Comparison of ENCODE assay signal across 10 cellular contexts in genomic region chr6:47455533-47456209, GRCh38. TPM values are rescaled to one million over a fixed set of nuclear protein-coding genes. Genes with fewer than 3 reads are reported as not detected.
DNase-seq lines count a peak whose midpoint lies in the region; ATAC-seq and TF ChIP-seq lines count a peak whose summit lies in the region.
"Had no signal": no experiment of that assay in that cellular context is flagged by ENCODE, and none has a peak within 500 bp of the region (broad histone marks: within the 10 kb centered on the region; RNA-seq: fewer than 3 reads in every experiment).

No MANE protein-coding gene starts in this region.

- H3K27me3 ChIP-seq in foreskin keratinocyte (no peaks in the 10 kb centered on the region), H7 (ENCODE audit: control insufficient read depth, insufficient read depth, low read length) (no peaks in the 10 kb centered on the region)
- H3K27me3 ChIP-seq: esophagus squamous epithelium had no signal

- H3K4me1 ChIP-seq in foreskin keratinocyte, result no peaks in the 10 kb centered on the region
- H3K4me1 ChIP-seq: esophagus squamous epithelium had no signal

- H3K27ac ChIP-seq in foreskin keratinocyte, result no peak overlapping the region
- H3K27ac ChIP-seq: esophagus squamous epithelium had no signal

- TF ChIP-seq CTCF in foreskin keratinocyte (conservative IDR thresholded peaks at IDR 0.05), result no peak
- no peak for TF ChIP-seq CTCF in progenitor cell of endocrine pancreas (IDR thresholded peaks at IDR 0.05; ENCODE audit: unreplicated experiment)

- no peaks in the 10 kb centered on the region for H3K27me3 Mint-ChIP-seq in progenitor cell of endocrine pancreas
- H3K27me3 Mint-ChIP-seq: activated B cell treated with CpG ODN at 0.5 μM for 24 hours had no signal

- peaks cover 35% of the 10 kb centered on the region for H3K4me1 Mint-ChIP-seq in progenitor cell of endocrine pancreas (ENCODE audit: low read depth)

- no peaks in the 10 kb centered on the region for H3K9me3 Mint-ChIP-seq in progenitor cell of endocrine pancreas (ENCODE audit: low read depth)
- H3K9me3 Mint-ChIP-seq: activated B cell treated with CpG ODN at 0.5 μM for 24 hours had no signal

- no peak overlapping the region for H3K4me3 ChIP-seq in H7 (ENCODE audit: insufficient read depth, low read depth, low read length)
- H3K4me3 ChIP-seq: esophagus squamous epithelium had no signal

- H3K36me3 Mint-ChIP-seq in progenitor cell of endocrine pancreas (ENCODE audit: insufficient read depth), result no peaks in the 10 kb centered on the region

- no peak overlapping the region for H3K27ac Mint-ChIP-seq in progenitor cell of endocrine pancreas
- H3K27ac Mint-ChIP-seq: activated B cell treated with CpG ODN at 0.5 μM for 24 hours had no signal

- ATAC-seq in GM18907 (IDR thresholded peaks at IDR 0.05; ENCODE audit: unreplicated experiment) (peak; percentile 85), GM21723 (IDR thresholded peaks at IDR 0.05; ENCODE audit: unreplicated experiment) (peak; percentile 78), HG03439 (IDR thresholded peaks at IDR 0.05; ENCODE audit: unreplicated experiment) (peak; percentile 66), foreskin keratinocyte (peak; percentile 84)

- DNase-seq in foreskin keratinocyte, result peak in 1 of 2 donors; percentile 42
- DNase-seq in H7, result no peak
- no peak for DNase-seq in progenitor cell of endocrine pancreas (ENCODE audit: low spot score, unreplicated experiment)
- no peak for DNase-seq in nucleus accumbens (lab: John Stamatoyannopoulos, UW)
- DNase-seq: activated B cell treated with CpG ODN at 0.5 μM for 24 hours; esophagus squamous epithelium; stimulated activated naive CD4-positive, alpha-beta T cell had no signal

- H3K36me3 ChIP-seq in H7 (replicated peaks; ENCODE audit: control insufficient read depth, insufficient read depth, low read length), result no peaks in the 10 kb centered on the region
- H3K36me3 ChIP-seq: esophagus squamous epithelium had no signal

- H3K4me3 Mint-ChIP-seq in progenitor cell of endocrine pancreas (ENCODE audit: low read depth), result no peak overlapping the region
- H3K4me3 Mint-ChIP-seq: activated B cell treated with CpG ODN at 0.5 μM for 24 hours had no signal

RNA-seq across cellular contexts. Expression of gene CD2AP, which starts 21.9 kb away (rescaled TPM):
- total RNA-seq in foreskin keratinocyte, result 40.4 and 43.4 TPM in 2 replicates
- polyA plus RNA-seq in foreskin keratinocyte, result 9.2 and 10.9 TPM in 2 replicates
- 34.0 and 44.3 TPM in 2 replicates for total RNA-seq in H7 (2014; rRNA removed; shearing (Covaris generic))
- 47.7 and 50.6 TPM in 2 replicates for total RNA-seq in progenitor cell of endocrine pancreas
